1 cellular context compared by ENCODE assay signal in genomic region chr22:30219668-30220278, GRCh38.
TF ChIP-seq lines count a peak whose summit lies in the region.

No MANE protein-coding gene starts in this region.

TF ChIP-seq in IMR-90, 13 proteins besides CTCF, POLR2A, EP300 and RAD21 (continued from another document):
- no peak for TF ChIP-seq USF2 (IDR thresholded peaks at IDR 0.05; ENCODE audit: low read depth, low read length)
- no peak for TF ChIP-seq MAZ (IDR thresholded peaks at IDR 0.05; ENCODE audit: borderline replicate concordance, low read depth, low read length)
- no peak for TF ChIP-seq ELK1 (IDR thresholded peaks at IDR 0.05; ENCODE audit: borderline replicate concordance, low read depth, low read length)
- no peak for TF ChIP-seq CEBPB (IDR thresholded peaks at IDR 0.05; ENCODE audit: low read depth, low read length)
- TF ChIP-seq CHD1 (IDR thresholded peaks at IDR 0.05; ENCODE audit: low read depth, low read length) = no peak
- no peak for TF ChIP-seq SMC3 (IDR thresholded peaks at IDR 0.05; ENCODE audit: low read depth, low read length)
- TF ChIP-seq FOS (IDR thresholded peaks at IDR 0.05; ENCODE audit: low read depth, low read length) = no peak
- no peak for TF ChIP-seq RFX5 (IDR thresholded peaks at IDR 0.05; ENCODE audit: low read depth, low read length)
- no peak for TF ChIP-seq RCOR1 (IDR thresholded peaks at IDR 0.05; ENCODE audit: insufficient replicate concordance, low read length)
